In the genomic region with DNA sequence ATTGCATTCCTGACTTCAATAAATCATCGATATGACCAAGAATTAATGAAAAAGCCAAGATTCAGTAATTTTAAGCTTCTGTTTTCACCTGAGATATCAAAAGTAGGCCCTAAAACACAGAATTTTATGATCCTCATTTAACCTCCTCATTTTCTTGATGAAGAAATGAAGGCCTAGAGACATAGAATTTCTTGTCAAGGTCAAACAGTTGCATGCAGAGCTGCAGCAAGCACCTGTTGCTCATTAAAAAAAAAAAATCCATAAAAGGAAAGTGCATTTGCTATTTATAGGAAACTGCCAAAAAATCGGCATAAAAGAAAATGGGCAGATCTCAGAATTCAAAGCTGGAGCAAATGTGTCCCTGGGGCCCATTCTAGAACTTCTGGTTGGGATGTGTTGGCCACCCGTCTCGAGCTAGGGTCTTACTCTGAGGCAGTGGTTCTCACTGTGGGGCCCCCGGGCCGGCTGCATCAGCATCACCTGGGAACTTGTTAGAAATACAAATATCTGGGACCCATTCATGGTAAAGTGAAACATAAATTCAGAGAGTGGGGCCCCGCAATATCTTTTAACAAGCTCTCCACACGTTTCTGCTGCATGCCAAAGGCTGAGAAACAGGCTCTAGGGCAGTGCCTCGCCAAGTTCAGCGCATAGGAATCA, we compare ENCODE assay signal across 23 cellular contexts.
"Had no signal": no experiment of that assay in that cellular context is flagged by ENCODE, and none has a peak within 500 bp of the region (broad histone marks: within the 10 kb centered on the region; RNA-seq: fewer than 3 reads in every experiment).

No MANE protein-coding gene starts in this region.

- H2AFZ ChIP-seq: neural progenitor cell, parathyroid adenoma had no signal

- DNase-seq: natural killer cell; occipital lobe; ovary; psoas muscle; right cardiac atrium; right lobe of liver; sigmoid colon; small intestine; stimulated activated CD4-positive, alpha-beta T cell treated with anti-CD3 and anti-CD28 coated beads, Interleukin-15, amount 100 ng/mL, for 24 hours; stimulated activated CD4-positive, alpha-beta T cell treated with anti-CD3 and anti-CD28 coated beads, Interleukin-2, amount 100 ng/mL, for 24 hours; stimulated activated CD4-positive, alpha-beta T cell treated with anti-CD3 and anti-CD28 coated beads, Interleukin-2, amount 100 ng/mL, for 48 hours; stimulated activated CD4-positive, alpha-beta T cell treated with anti-CD3 and anti-CD28 coated beads, Interleukin-4, amount 100 ng/mL, for 24 hours; stimulated activated naive B cell treated with anti-CD40 and anti-IgM and Interleukin-4, amounts not matched to agents 10 μg/mL and 1 μg/mL and 100 μg/mL, for 72 hours; stimulated activated naive CD4-positive, alpha-beta T cell treated with Interleukin-2 at 50 U/mL for 16 hours; substantia nigra; testis; tibial artery; transverse colon; upper lobe of right lung; uterus had no signal

- H3K27ac ChIP-seq: neural progenitor cell, ovary, parathyroid adenoma, psoas muscle, right lobe of liver, sigmoid colon, suprapubic skin, testis, tibial artery, transverse colon, upper lobe of right lung, uterus had no signal

- H3K9me3 ChIP-seq: ovary, psoas muscle, right lobe of liver, sigmoid colon, suprapubic skin, testis, tibial artery, transverse colon, upper lobe of right lung, uterus had no signal

- H3K79me2 ChIP-seq: parathyroid adenoma had no signal

- H3K36me3 ChIP-seq: neural progenitor cell, ovary, right lobe of liver, sigmoid colon, suprapubic skin, tibial artery, transverse colon, upper lobe of right lung, uterus had no signal

- H3K4me3 ChIP-seq: neural progenitor cell, ovary, psoas muscle, right lobe of liver, sigmoid colon, suprapubic skin, testis, tibial artery, transverse colon, upper lobe of right lung, uterus had no signal

- H3K9ac ChIP-seq: neural progenitor cell, parathyroid adenoma had no signal

- H3K4me2 ChIP-seq: neural progenitor cell had no signal

- H3K4me1 ChIP-seq: neural progenitor cell, psoas muscle, right lobe of liver, sigmoid colon, testis, tibial artery, upper lobe of right lung, uterus had no signal

- H3K27me3 ChIP-seq: neural progenitor cell, ovary, right lobe of liver, sigmoid colon, suprapubic skin, testis, tibial artery, transverse colon, upper lobe of right lung, uterus had no signal
